15 cellular contexts compared by ENCODE assay signal in genomic region chr5:115548683-115549082, GRCh38. TPM values are rescaled to one million over a fixed set of nuclear protein-coding genes. Genes with fewer than 3 reads are reported as not detected.
DNase-seq lines count a peak whose midpoint lies in the region; ATAC-seq, FAIRE-seq and TF ChIP-seq lines count a peak whose summit lies in the region.
"Had no signal": no experiment of that assay in that cellular context is flagged by ENCODE, and none has a peak within 500 bp of the region (broad histone marks: within the 10 kb centered on the region; RNA-seq: fewer than 3 reads in every experiment).

No MANE protein-coding gene starts in this region.

- ATAC-seq in A549 (no peak), K562 (no peak), GM21737 (IDR thresholded peaks at IDR 0.05; ENCODE audit: unreplicated experiment) (no peak)
- ATAC-seq in CD8-positive, alpha-beta T cell = no peak

- intact Hi-C loops in OCI-LY7 (cut with micrococcal nuclease; ENCODE audit: unreplicated experiment) (loop anchor here (5.0 kb wide), 1 partner anchor 39 kb away; no protein-coding TSS in a partner anchor), K562 (cut with micrococcal nuclease) (loop anchor here (1.0 to 5.0 kb wide), 3 partner anchors 25 to 520 kb away; no protein-coding TSS in a partner anchor)
- intact Hi-C loops in CD8-positive, alpha-beta T cell (cut with DNase I, micrococcal nuclease) = loop anchor here in 1 of 2 experiments (5.0 kb wide), 1 partner anchor 39 kb away; no protein-coding TSS in a partner anchor

- no peaks in the 10 kb centered on the region for H3K9me1 ChIP-seq in K562 (ENCODE audit: control insufficient read depth, insufficient read depth, low read length)

- no peaks in the 10 kb centered on the region for H3K27me3 ChIP-seq in K562 (ENCODE audit: control insufficient read depth in 2 of 2, insufficient read depth in 2 of 2, low read length in 2 of 2)
- H3K27me3 ChIP-seq in CD8-positive, alpha-beta T cell (ENCODE audit: insufficient read depth, low read length) = no peaks in the 10 kb centered on the region

- H3K36me3 Mint-ChIP-seq in CD8-positive, alpha-beta T cell = peaks cover 11% of the 10 kb centered on the region

- H3K4me2 ChIP-seq in A549 (no peak overlapping the region), OCI-LY7 (ENCODE audit: low read length) (no peak overlapping the region), K562 (ENCODE audit: insufficient read depth, low read length) (no peak overlapping the region)
- H3K4me2 ChIP-seq: GM23338 had no signal

- H3K4me1 ChIP-seq in A549 = 0 out of 3 replicates have a peak, but pooled peaks cover 6% of the 10 kb centered on the region
- H3K4me1 ChIP-seq in OCI-LY7 (ENCODE audit: insufficient read depth, low read length, poor library complexity, severe bottlenecking) = no peaks in the 10 kb centered on the region
- H3K4me1 ChIP-seq in K562 (replicated peaks in 1 of 2; ENCODE audit: control insufficient read depth in 2 of 2, insufficient read depth in 2 of 2, low read length in 2 of 2) = peaks cover 4 to 14% of the 10 kb centered on the region in 2 experiments; a peak in 4 of 5 replicates
- H3K4me1 ChIP-seq in CD8-positive, alpha-beta T cell (ENCODE audit: insufficient read depth, low read length) = peaks cover 4% of the 10 kb centered on the region
- H3K4me1 ChIP-seq: Caco-2 had no signal

- no peaks in the 10 kb centered on the region for H3K9me2 ChIP-seq in OCI-LY7 (ENCODE audit: insufficient read depth, low read length)

- H4K20me1 ChIP-seq in OCI-LY7 (ENCODE audit: insufficient read depth, low read length) (peaks cover under 1% of the 10 kb centered on the region; the same call in 1 of the 2 replicates), K562 (replicated peaks; ENCODE audit: control insufficient read depth, insufficient read depth, low read length) (no peaks in the 10 kb centered on the region)

- POLR2A ChIA-PET in A549 (lab: Yijun Ruan, JAX) (no interaction called here), OCI-LY7 (lab: Charles Lee) (no interaction called here), K562 (lab: Yijun Ruan, JAX) (no interaction called here)
- POLR2A ChIA-PET in CD8-positive, alpha-beta T cell (lab: Charles Lee) = no interaction called here

- peaks cover 2% of the 10 kb centered on the region for H3K27me3 Mint-ChIP-seq in CD8-positive, alpha-beta T cell (ENCODE audit: low read depth)

- FAIRE-seq in A549 (lab: Jason Lieb, UNC) = no peak
- FAIRE-seq in K562 (lab: Jason Lieb, UNC) = no peak
- FAIRE-seq: G401.6, GM12892 had no signal

- no peak overlapping the region for H3K9ac ChIP-seq in K562 (ENCODE audit: insufficient read depth in 1 of 2, low read depth in 2 of 2, low read length in 2 of 2)

- BruUV-seq in OCI-LY7 (replicated peaks; lab: Mats Ljungman, UMichigan) = no TSS peak
- BruUV-seq in K562 (replicated peaks; lab: Mats Ljungman, UMichigan) = no TSS peak

- no peak for TF ChIP-seq EP300 in A549 (IDR thresholded peaks at IDR 0.05)
- no peak for TF ChIP-seq EP300 in K562 (IDR thresholded peaks at IDR 0.05; ENCODE audit: low read length)

- peaks cover 7% of the 10 kb centered on the region for H3K4me1 Mint-ChIP-seq in CD8-positive, alpha-beta T cell (ENCODE audit: low read depth)

- peaks cover 7% of the 10 kb centered on the region for H3K9me3 Mint-ChIP-seq in CD8-positive, alpha-beta T cell

- no peak for DNase-seq in A549 (ENCODE audit: low read depth in 1 of 2, low spot score in 1 of 2)
- no peak for DNase-seq in OCI-LY7 (ENCODE audit: low spot score)
- no peak for DNase-seq in K562 (ENCODE audit: extremely low read depth in 1 of 4, low spot score in 3 of 4)
- DNase-seq in AG08395 (ENCODE audit: low spot score) = no peak
- no peak for DNase-seq in CD8-positive, alpha-beta T cell
- DNase-seq: C1 segment of cervical spinal cord; CD4-positive, alpha-beta memory T cell; DMS153; HFFc6 had no signal

- H3K9me3 ChIP-seq in A549 (peaks cover 9% of the 10 kb centered on the region; the same call in 1 of the 3 replicates), OCI-LY7 (ENCODE audit: low read length) (peaks cover 13% of the 10 kb centered on the region; the same call in 1 of the 2 replicates), K562 (replicated peaks; ENCODE audit: control insufficient read depth, insufficient read depth, low read depth, low read length) (peaks cover 10% of the 10 kb centered on the region)
- H3K9me3 ChIP-seq in CD8-positive, alpha-beta T cell (ENCODE audit: low read length) = no peaks in the 10 kb centered on the region

- no peak for TF ChIP-seq POLR2A in A549 (IDR thresholded peaks at IDR 0.05; ENCODE audit: low read length)
- no peak for TF ChIP-seq POLR2A in K562 (conservative IDR thresholded peaks at IDR 0.05)

- H3K4me3 ChIP-seq in A549 = no peak overlapping the region
- H3K4me3 ChIP-seq in OCI-LY7 (ENCODE audit: low read depth, low read length, poor library complexity, severe bottlenecking) = no peak overlapping the region
- H3K4me3 ChIP-seq in K562 = no peak overlapping the region
- H3K4me3 ChIP-seq in CD8-positive, alpha-beta T cell (ENCODE audit: low read depth, low read length) = no peak overlapping the region
- H3K4me3 ChIP-seq: GM23338 had no signal

- no peak overlapping the region for H3K4me3 Mint-ChIP-seq in CD8-positive, alpha-beta T cell
- H3K4me3 Mint-ChIP-seq: CD4-positive, alpha-beta memory T cell; GM23338; H9; HFFc6 had no signal

- H3K79me2 ChIP-seq in OCI-LY7 (ENCODE audit: insufficient read depth, low read depth, low read length) = peaks cover 3% of the 10 kb centered on the region; the same call in 1 of the 2 replicates
- H3K79me2 ChIP-seq in K562 (ENCODE audit: control insufficient read depth, insufficient read depth, low read length) = peaks cover 6% of the 10 kb centered on the region

- H3K27ac ChIP-seq in A549 (no peak overlapping the region), OCI-LY7 (ENCODE audit: low read depth, low read length, poor library complexity, severe bottlenecking) (no peak overlapping the region), K562 (ENCODE audit: extremely low read depth, low read depth, low read length) (no peak overlapping the region)
- H3K27ac ChIP-seq in CD8-positive, alpha-beta T cell (ENCODE audit: low read depth, low read length) = no peak overlapping the region

- peak overlapping the region; percentile 57; the same call in 1 of the 2 replicates for H2AFZ ChIP-seq in OCI-LY7 (ENCODE audit: low read length)
- H2AFZ ChIP-seq in K562 (ENCODE audit: low read depth, low read length) = no peak overlapping the region
- H2AFZ ChIP-seq: GM23338 had no signal

- H3K27ac Mint-ChIP-seq in CD8-positive, alpha-beta T cell = no peak overlapping the region
- H3K27ac Mint-ChIP-seq: HFFc6 had no signal

- no peak for TF ChIP-seq RAD21 in A549 (conservative IDR thresholded peaks at IDR 0.05 in 1 of 2, IDR thresholded peaks at IDR 0.05 in 1 of 2)
- TF ChIP-seq RAD21 in K562 (CRISPR knock-in tag; conservative IDR thresholded peaks at IDR 0.05 in 1 of 2, IDR thresholded peaks at IDR 0.05 in 1 of 2) = no peak

- in situ Hi-C loops in K562 (cut with MboI) = no loop called here

- CTCF ChIA-PET in A549 (lab: Yijun Ruan, JAX) (no interaction called here), OCI-LY7 (lab: Charles Lee; ENCODE audit: unreplicated experiment) (no interaction called here), K562 (lab: Yijun Ruan, JAX; ENCODE audit: low intra/inter-chr PET ratio) (interaction anchor here (1.0 kb wide), 1 partner anchor 520 kb away, joined by 3 read pairs; no protein-coding TSS in a partner anchor)
- CTCF ChIA-PET in CD8-positive, alpha-beta T cell (lab: Charles Lee) = no interaction called here

- WGBS in A549 (ENCODE audit: missing lambda C conversion rate) = 75% methylated on average over 4 of the region's 4 CpGs
- WGBS in K562 (ENCODE audit: insufficient coverage, low coverage, missing lambda C conversion rate) = 74% methylated on average over 4 of the region's 4 CpGs

- H3K36me3 ChIP-seq in OCI-LY7 (ENCODE audit: insufficient read depth, low read length) = no peaks in the 10 kb centered on the region; the same call in 1 of the 2 replicates
- H3K36me3 ChIP-seq in K562 (ENCODE audit: control insufficient read depth, insufficient read depth, low read length) = no peaks in the 10 kb centered on the region
- no peaks in the 10 kb centered on the region for H3K36me3 ChIP-seq in CD8-positive, alpha-beta T cell (ENCODE audit: insufficient read depth, low read length)

- TF ChIP-seq CTCF in A549 (IDR thresholded peaks at IDR 0.05) (no peak), OCI-LY7 (conservative IDR thresholded peaks at IDR 0.05; ENCODE audit: low read length) (no peak), K562 (IDR thresholded peaks at IDR 0.05 in 2 of 3, conservative IDR thresholded peaks at IDR 0.05 in 1 of 3; ENCODE audit: insufficient read depth in 2 of 3, low read depth in 1 of 3, low read length in 3 of 3) (no peak)
- TF ChIP-seq CTCF in CD8-positive, alpha-beta T cell (IDR thresholded peaks at IDR 0.05) = no peak

RNA-seq across cellular contexts. Expression of gene FEM1C, which starts 4.1 kb away (rescaled TPM):
- polyA plus RNA-seq in A549 (2011; rRNA removed) (7.9 and 8.4 TPM in 2 replicates), A549 (2017; fragmentation: RNase III; extraction: RNeasy Plus Mini Kit Qiagen cat#74134 plus additional on column Dnase treatment) (5.6 to 6.8 TPM (median 6.3 TPM) in 3 replicates), K562 (2011; rRNA removed) (9.3 and 9.7 TPM in 2 replicates), K562 (2014; fragmentation: Illumina TruSeq; extraction: Trizol) (4.7 and 5.1 TPM in 2 replicates), K562 (2014; fragmentation: Nextera tagmentation; extraction: Ambion mirVana) (1 to 10 TPM; 1.4 to 3.9 TPM), K562 (2014; rRNA removed) (3.2 and 3.5 TPM in 2 replicates)
- 1.3 and 1.8 TPM in 2 replicates for polyA plus RNA-seq in A549 (2012; cell fraction: cytosol; rRNA removed)
- 1.0 and 1.7 TPM in 2 replicates for polyA plus RNA-seq in A549 (2012; cell fraction: nucleus; rRNA removed)
- polyA minus RNA-seq in A549 (2011; rRNA and poly(A)+ RNA removed) = 7.7 and 7.9 TPM in 2 replicates
- 4.6 and 5.6 TPM in 2 replicates for total RNA-seq in OCI-LY7 (2014; rRNA removed; shearing (Covaris generic))
- total RNA-seq in OCI-LY7 (2022) (9.0 and 9.5 TPM in 2 replicates), K562 (2014; rRNA removed) (3.6 and 3.8 TPM in 2 replicates), K562 (2014; rRNA removed; fragmentation: Illumina TruSeq; extraction: Trizol) (4.3 and 5.2 TPM in 2 replicates), K562 (2015; rRNA removed; fragmentation: Illumina TruSeq; extraction: Trizol) (5.0 TPM in 2 replicates), K562 (2021) (5.1 and 6.0 TPM in 2 replicates)
- total RNA-seq in K562 (2011; cell fraction: chromatin; rRNA removed; ENCODE audit: low replicate concordance) = 5.6 and 16.4 TPM in 2 replicates
- total RNA-seq in K562 (2011; cell fraction: nucleolus; rRNA removed) = 2.7 and 4.2 TPM in 2 replicates
- total RNA-seq in K562 (2011; cell fraction: nucleoplasm; rRNA removed) = 8.1 and 12.4 TPM in 2 replicates
- polyA plus RNA-seq in K562 (2011; cell fraction: cytosol; rRNA removed) = 1.9 and 5.3 TPM in 2 replicates
- polyA plus RNA-seq in K562 (2011; cell fraction: nucleus; rRNA removed) = 3.5 and 5.3 TPM in 2 replicates
- polyA plus RNA-seq in K562 (2012) = 2.8 and 3.1 TPM in 2 replicates
- polyA minus RNA-seq in K562 (2011; rRNA and poly(A)+ RNA removed) = 17.1 and 23.3 TPM in 2 replicates
- 4.6 and 5.3 TPM in 2 replicates for polyA minus RNA-seq in K562 (2011; cell fraction: cytosol; rRNA and poly(A)+ RNA removed)
- polyA minus RNA-seq in K562 (2011; cell fraction: nucleus; rRNA and poly(A)+ RNA removed) = 5.1 and 11.6 TPM in 2 replicates
- 10 to 100 TPM; 32.7 to 32.9 TPM for total RNA-seq in CD8-positive, alpha-beta T cell

RNA-seq across cellular contexts. Expression of gene TICAM2, which starts 53.6 kb away (rescaled TPM):
- 0.07 and 0.34 TPM in 2 replicates for polyA plus RNA-seq in A549 (2011; rRNA removed)
- polyA plus RNA-seq in A549 (2012; cell fraction: cytosol; rRNA removed) = 0.03 and 0.08 TPM in 2 replicates
- polyA plus RNA-seq in A549 (2012; cell fraction: nucleus; rRNA removed) = 0.06 TPM in 1 of 2 replicates, not detected in the other
- polyA plus RNA-seq in A549 (2017; fragmentation: RNase III; extraction: RNeasy Plus Mini Kit Qiagen cat#74134 plus additional on column Dnase treatment) = 0.37 to 0.77 TPM (median 0.49 TPM) in 3 replicates
- not detected in 2 replicates for polyA minus RNA-seq in A549 (2011; rRNA and poly(A)+ RNA removed)
- not detected in 2 replicates for total RNA-seq in OCI-LY7 (2014; rRNA removed; shearing (Covaris generic))
- total RNA-seq in OCI-LY7 (2022) = 0.65 and 0.87 TPM in 2 replicates
- total RNA-seq in K562 (2011; cell fraction: chromatin; rRNA removed; ENCODE audit: low replicate concordance) = 0.32 and 2.6 TPM in 2 replicates
- total RNA-seq in K562 (2011; cell fraction: nucleolus; rRNA removed) = 0.26 and 0.33 TPM in 2 replicates
- 0.95 and 2.5 TPM in 2 replicates for total RNA-seq in K562 (2011; cell fraction: nucleoplasm; rRNA removed)
- total RNA-seq in K562 (2014; rRNA removed) = 0.41 and 0.69 TPM in 2 replicates
- total RNA-seq in K562 (2014; rRNA removed; fragmentation: Illumina TruSeq; extraction: Trizol) = 0.98 TPM in 1 of 2 replicates, not detected in the other
- 1.2 and 2.2 TPM in 2 replicates for total RNA-seq in K562 (2015; rRNA removed; fragmentation: Illumina TruSeq; extraction: Trizol)
- 1.7 and 2.1 TPM in 2 replicates for total RNA-seq in K562 (2021)
- 0.17 TPM in 1 of 2 replicates, not detected in the other for polyA plus RNA-seq in K562 (2011; rRNA removed)
- polyA plus RNA-seq in K562 (2011; cell fraction: cytosol; rRNA removed) = 0.01 and 0.03 TPM in 2 replicates
- polyA plus RNA-seq in K562 (2011; cell fraction: nucleus; rRNA removed) = 0.20 and 0.35 TPM in 2 replicates
- polyA plus RNA-seq in K562 (2012) = 1.1 and 1.2 TPM in 2 replicates
- 1.8 TPM in 1 of 2 replicates, not detected in the other for polyA plus RNA-seq in K562 (2014; fragmentation: Illumina TruSeq; extraction: Trizol)
- polyA plus RNA-seq in K562 (2014; fragmentation: Nextera tagmentation; extraction: Ambion mirVana) = 1 to 10 TPM in 1 of 2 experiments, under 1 TPM in 1; 0.93 to 1.6 TPM
- 0.15 and 0.38 TPM in 2 replicates for polyA plus RNA-seq in K562 (2014; rRNA removed)
- polyA minus RNA-seq in K562 (2011; rRNA and poly(A)+ RNA removed) = 0.07 TPM in 1 of 2 replicates, not detected in the other
- not detected in 2 replicates for polyA minus RNA-seq in K562 (2011; cell fraction: cytosol; rRNA and poly(A)+ RNA removed)
- 0.81 and 2.2 TPM in 2 replicates for polyA minus RNA-seq in K562 (2011; cell fraction: nucleus; rRNA and poly(A)+ RNA removed)
- total RNA-seq in CD8-positive, alpha-beta T cell = under 1 TPM; 0.27 to 0.36 TPM
- total RNA-seq: GM23338 had no signal

Comparison
In these comparisons a context has a peak if more than half of its experiments do, and no peak if none do; other contexts are left out.
1. Of the 35 proteins assayed by ChIP-seq in both K562 and A549: peak only in K562: none; only in A549: MAFK; in both: none; in neither: 34.